In the genomic region with DNA sequence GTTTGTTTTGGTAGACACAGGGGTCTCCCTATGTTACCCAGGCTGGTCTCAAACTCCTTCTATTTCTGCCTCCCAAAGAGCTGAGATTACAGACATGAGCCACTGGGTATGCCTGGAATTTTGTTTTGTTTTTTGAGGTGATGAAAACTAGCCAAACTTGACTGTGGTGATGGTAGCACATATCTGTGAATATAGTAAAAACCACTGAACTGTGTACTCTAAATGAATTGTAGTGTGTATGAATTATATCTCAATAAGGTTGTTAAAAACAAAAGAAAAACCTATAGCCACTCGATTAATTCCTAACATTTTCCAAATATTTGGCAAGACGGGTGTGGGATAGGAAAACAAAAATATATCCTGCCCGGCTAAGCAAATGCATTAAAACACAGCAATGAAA, we compare ENCODE assay signal across 17 cellular contexts.
DNase-seq lines count a peak whose midpoint lies in the region; TF ChIP-seq lines count a peak whose summit lies in the region.
"Had no signal": no experiment of that assay in that cellular context is flagged by ENCODE, and none has a peak within 500 bp of the region (broad histone marks: within the 10 kb centered on the region; RNA-seq: fewer than 3 reads in every experiment).

No MANE protein-coding gene starts in this region.

- no peak for TF ChIP-seq CTCF in nephron progenitor cell (IDR thresholded peaks at IDR 0.05)

- peaks cover 7% of the 10 kb centered on the region for H3K9me3 Mint-ChIP-seq in nephron progenitor cell

- in situ Hi-C loops in KBM-7 (cut with MboI; ENCODE audit: low pct_unique_long_range_greater_than_20kb, low sequenced_read_pairs), result no loop called here

- DNase-seq in LHCN-M2 (ENCODE audit: low read depth) (peak; percentile 15), astrocyte of the hippocampus (ENCODE audit: low read depth, low spot score) (peak; percentile 80), iris pigment epithelial cell (ENCODE audit: low read depth) (peak; percentile 54), smooth muscle cell of the brain vasculature (ENCODE audit: low read depth, low spot score) (peak; percentile 12), midbrain (lab: John Stamatoyannopoulos, UW) (no peak), nephron progenitor cell (no peak), KBM-7 (no peak)
- DNase-seq: DMS 273 treated with DMSO at 0.1 percent for 48 hours, DND-41, MG63, NCI-H1048, NCI-H1436 treated with DMSO at 0.1 percent for 48 hours, NCI-H2029, NCI-H2171 treated with DMSO at 0.1 percent for 48 hours, NCI-H446 treated with DMSO at 0.1 percent for 48 hours, Peyer's patch had no signal

- H3K4me3 Mint-ChIP-seq in nephron progenitor cell, result no peak overlapping the region
- H3K4me3 Mint-ChIP-seq: B cell had no signal

- peaks cover 3% of the 10 kb centered on the region for H3K27me3 Mint-ChIP-seq in nephron progenitor cell (ENCODE audit: low read depth, poor library complexity)
- H3K27me3 Mint-ChIP-seq: B cell had no signal

- H3K27ac Mint-ChIP-seq in nephron progenitor cell, result no peak overlapping the region
- H3K27ac Mint-ChIP-seq: B cell had no signal

- peaks cover 6% of the 10 kb centered on the region for H3K36me3 Mint-ChIP-seq in nephron progenitor cell (ENCODE audit: low read depth)

- H3K4me1 Mint-ChIP-seq in nephron progenitor cell, result peaks cover 16% of the 10 kb centered on the region
- H3K4me1 Mint-ChIP-seq: B cell had no signal

Comparison
In these comparisons a context has a peak if more than half of its experiments do, and no peak if none do; other contexts are left out.
1. DNase-seq: peak in LHCN-M2 (single experiment), astrocyte of the hippocampus (single experiment), iris pigment epithelial cell (single experiment) and smooth muscle cell of the brain vasculature (single experiment); none in midbrain (single experiment), nephron progenitor cell (single experiment) and KBM-7 (single experiment).